ENCODE assay signal across 1 cellular context in genomic region chr20:62364911-62365736, GRCh38.
TF ChIP-seq lines count a peak whose summit lies in the region.

No MANE protein-coding gene starts in this region.

TF ChIP-seq in HepG2, 621 proteins besides CTCF, POLR2A, EP300 and RAD21:
- peak; percentile 31; the same call in 1 of the 2 replicates for TF ChIP-seq ZBTB38 (CRISPR knock-in tag; IDR thresholded peaks at IDR 0.05)
- peak; percentile 49 for TF ChIP-seq RBFOX2 (IDR thresholded peaks at IDR 0.05; ENCODE audit: low read depth, low read length)
- peak; percentile 52; the same call in 1 of the 2 replicates for TF ChIP-seq BATF2 (CRISPR knock-in tag; IDR thresholded peaks at IDR 0.05)
- no peak for TF ChIP-seq ZNF784 (CRISPR knock-in tag; IDR thresholded peaks at IDR 0.05; ENCODE audit: borderline replicate concordance)
- peak; percentile 54; the same call in 1 of the 2 replicates for TF ChIP-seq ZNF225 (CRISPR knock-in tag; IDR thresholded peaks at IDR 0.05)
- peak; percentile 56 for TF ChIP-seq AGO2 (optimal IDR thresholded peaks at IDR 0.05; ENCODE audit: low read depth, low read length)
- TF ChIP-seq PRPF4 (IDR thresholded peaks at IDR 0.05; ENCODE audit: low read depth, low read length, poor library complexity, severe bottlenecking), result peak; percentile 26
- TF ChIP-seq ZNF138 (CRISPR knock-in tag; IDR thresholded peaks at IDR 0.05; ENCODE audit: low read depth), result no peak
- TF ChIP-seq ZNF615 (CRISPR knock-in tag; IDR thresholded peaks at IDR 0.05; ENCODE audit: borderline replicate concordance), result no peak
- peak; percentile 65; the same call in 1 of the 2 replicates for TF ChIP-seq NR3C1 (CRISPR knock-in tag; IDR thresholded peaks at IDR 0.05)
- no peak for TF ChIP-seq CSRNP2 (CRISPR knock-in tag; conservative IDR thresholded peaks at IDR 0.05; ENCODE audit: low read depth)
- no peak for TF ChIP-seq MATR3 (CRISPR knock-in tag; IDR thresholded peaks at IDR 0.05)
- TF ChIP-seq HIC2 (CRISPR knock-in tag; IDR thresholded peaks at IDR 0.05; ENCODE audit: low read depth), result 0 out of 2 replicates have a peak, but pooled peaks have one; percentile 8
- no peak for TF ChIP-seq SMYD3 (CRISPR knock-in tag; IDR thresholded peaks at IDR 0.05)
- TF ChIP-seq GABPA (IDR thresholded peaks at IDR 0.05; ENCODE audit: low read depth, low read length), result no peak
- no peak for TF ChIP-seq GABPA (CRISPR knock-in tag; IDR thresholded peaks at IDR 0.05; ENCODE audit: low read depth)
- no peak for TF ChIP-seq AHR (CRISPR knock-in tag; IDR thresholded peaks at IDR 0.05)
- TF ChIP-seq ZC3H13 (CRISPR knock-in tag; IDR thresholded peaks at IDR 0.05), result no peak
- TF ChIP-seq ZBTB7A (CRISPR knock-in tag; IDR thresholded peaks at IDR 0.05), result 0 out of 2 replicates have a peak, but pooled peaks have one; percentile 19
- no peak for TF ChIP-seq BCLAF1 (IDR thresholded peaks at IDR 0.05)
- no peak for TF ChIP-seq IRF1 (CRISPR knock-in tag; IDR thresholded peaks at IDR 0.05; ENCODE audit: low read depth)
- TF ChIP-seq ZNF749 (CRISPR knock-in tag; IDR thresholded peaks at IDR 0.05; ENCODE audit: borderline replicate concordance), result 0 out of 2 replicates have a peak, but pooled peaks have one; percentile 16
- no peak for TF ChIP-seq CHD4 (IDR thresholded peaks at IDR 0.05; ENCODE audit: borderline replicate concordance, low read length)
- peak; percentile 12 for TF ChIP-seq XRCC5 (optimal IDR thresholded peaks at IDR 0.05; ENCODE audit: low read length)
- no peak for TF ChIP-seq ELF3 (CRISPR knock-in tag; IDR thresholded peaks at IDR 0.05)
- TF ChIP-seq ZNF350 (CRISPR knock-in tag; IDR thresholded peaks at IDR 0.05; ENCODE audit: borderline replicate concordance, low read depth), result 0 out of 2 replicates have a peak, but pooled peaks have one; percentile 27
- TF ChIP-seq IRF9 (CRISPR knock-in tag; IDR thresholded peaks at IDR 0.05; ENCODE audit: borderline replicate concordance), result 0 out of 2 replicates have a peak, but pooled peaks have one; percentile 45
- TF ChIP-seq ZNF629 (CRISPR knock-in tag; conservative IDR thresholded peaks at IDR 0.05), result peak; percentile 85
- TF ChIP-seq HNRNPL (IDR thresholded peaks at IDR 0.05; ENCODE audit: low read depth, low read length), result peak; percentile 75; the same call in 1 of the 2 replicates
- TF ChIP-seq ZNF768 (CRISPR knock-in tag; IDR thresholded peaks at IDR 0.05), result 0 out of 2 replicates have a peak, but pooled peaks have one; percentile 5
- no peak for TF ChIP-seq BHLHE40 (IDR thresholded peaks at IDR 0.05; ENCODE audit: low read length)
- 0 out of 2 replicates have a peak, but pooled peaks have one; percentile 17 for TF ChIP-seq TRAFD1 (CRISPR knock-in tag; IDR thresholded peaks at IDR 0.05; ENCODE audit: borderline replicate concordance)
- peak; percentile 85 for TF ChIP-seq ZNF740 (CRISPR knock-in tag; IDR thresholded peaks at IDR 0.05)
- peak; percentile 46; the same call in 1 of the 2 replicates for TF ChIP-seq ZNF263 (CRISPR knock-in tag; IDR thresholded peaks at IDR 0.05)
- peak; percentile 13 for TF ChIP-seq RBM39 (IDR thresholded peaks at IDR 0.05; ENCODE audit: low read depth, low read length, poor library complexity, severe bottlenecking)
- TF ChIP-seq ZBTB33 (CRISPR knock-in tag; IDR thresholded peaks at IDR 0.05), result peak; percentile 95
- no peak for TF ChIP-seq ETS1 (CRISPR knock-in tag; IDR thresholded peaks at IDR 0.05)
- TF ChIP-seq MTERF4 (CRISPR knock-in tag; IDR thresholded peaks at IDR 0.05), result no peak
- 0 out of 2 replicates have a peak, but pooled peaks have one; percentile 28 for TF ChIP-seq AKAP8 (CRISPR knock-in tag; IDR thresholded peaks at IDR 0.05)
